ENCODE assay signal across 37 cellular contexts in genomic region chr2:165126244-165126643, GRCh38.
"Had no signal": no experiment of that assay in that cellular context is flagged by ENCODE, and none has a peak within 500 bp of the region (broad histone marks: within the 10 kb centered on the region; RNA-seq: fewer than 3 reads in every experiment).

No MANE protein-coding gene starts in this region.

- DNase-seq: activated B cell treated with CpG ODN at 0.5 μM for 24 hours; activated CD4-positive, alpha-beta memory T cell treated with anti-CD3 and anti-CD28 coated beads for 36 hours; activated CD4-positive, alpha-beta T cell treated with anti-CD3 and anti-CD28 coated beads for 4 hours; activated CD4-positive, alpha-beta T cell treated with anti-CD3 and anti-CD28 coated beads, Interleukin-2, amount 10 ng/mL, durations not matched to agents 24 days and 14 days; activated CD4-positive, alpha-beta T cell treated with anti-CD3 and anti-CD28 coated beads, Interleukin-2, amount 50 U/mL, for 1 hour; activated CD4-positive, alpha-beta T cell treated with anti-CD3 and anti-CD28 coated beads, Interleukin-2, amount 50 U/mL, for 4 hours; activated CD4-positive, CD25-positive, alpha-beta regulatory T cell treated with anti-CD3 and anti-CD28 coated beads, Interleukin-2, amount 50 U/mL, for 72 hours; activated CD8-positive, alpha-beta memory T cell treated with anti-CD3 and anti-CD28 coated beads, Interleukin-2, amount 50 U/mL, for 4 hours; activated CD8-positive, alpha-beta T cell treated with anti-CD3 and anti-CD28 coated beads for 36 hours; activated effector memory CD4-positive, alpha-beta T cell treated with anti-CD3 and anti-CD28 coated beads, Interleukin-2, amount 50 U/mL, for 16 hours; activated gamma-delta T cell treated with Interleukin-2 at 50 U/mL for 16 hours; activated naive CD4-positive, alpha-beta T cell; activated naive CD4-positive, alpha-beta T cell treated with anti-CD3 and anti-CD28 coated beads, Interleukin-2, amount 10 ng/mL, durations not matched to agents 7 days and 5 days; activated naive CD8-positive, alpha-beta T cell treated with anti-CD3 and anti-CD28 coated beads, Interleukin-2, amount 10 ng/mL, durations not matched to agents 7 days and 5 days; activated naive CD8-positive, alpha-beta T cell treated with anti-CD3 and anti-CD28 coated beads, Interleukin-2, amount 50 U/mL, for 24 hours; activated T-cell treated with anti-CD3 and anti-CD28 coated beads for 4 hours; activated T-cell treated with anti-CD3 and anti-CD28 coated beads, Interleukin-2, amount 50 U/mL, for 1 hour; activated T-cell treated with anti-CD3 and anti-CD28 coated beads, Interleukin-2, amount 50 U/mL, for 4 hours; activated T-cell treated with anti-CD3 and anti-CD28 coated beads, Interleukin-2, amount 50 U/mL, for 72 hours; amygdala; anterior cingulate cortex; caudate nucleus; cerebellar nuclear complex; T-helper 1 cell; T-helper 2 cell; T-helper 9 cell had no signal

- ATAC-seq: activated CD8-positive, alpha-beta T cell treated with anti-CD3 and anti-CD28 coated beads for 36 hours; activated naive CD8-positive, alpha-beta T cell treated with anti-CD3 and anti-CD28 coated beads, Interleukin-2, amount 50 U/mL, for 24 hours; activated T-cell treated with anti-CD3 and anti-CD28 coated beads, Interleukin-2, amount 50 U/mL, for 4 hours; activated T-cell treated with anti-CD3 and anti-CD28 coated beads, Interleukin-2, amount 50 U/mL, for 72 hours; activated T-helper 17 cell treated with anti-CD3 and anti-CD28 coated beads, Interleukin-2, amount 50 U/mL, for 72 hours had no signal

- H3K27ac ChIP-seq: ascending aorta, cardiac muscle cell, VCaP had no signal

- H3K27me3 Mint-ChIP-seq: activated CD4-positive, alpha-beta T cell treated with anti-CD3 and anti-CD28 coated beads, Interleukin-2, amount 10 ng/mL, durations not matched to agents 24 days and 14 days; activated CD8-positive, alpha-beta T cell treated with anti-CD3 and anti-CD28 coated beads for 36 hours; activated naive CD4-positive, alpha-beta T cell treated with anti-CD3 and anti-CD28 coated beads, Interleukin-2, amount 10 ng/mL, durations not matched to agents 7 days and 5 days; activated naive CD8-positive, alpha-beta T cell; activated naive CD8-positive, alpha-beta T cell treated with anti-CD3 and anti-CD28 coated beads, Interleukin-2, amount 10 ng/mL, durations not matched to agents 7 days and 5 days; activated naive CD8-positive, alpha-beta T cell treated with anti-CD3 and anti-CD28 coated beads, Interleukin-2, amount 50 U/mL, for 24 hours; activated T-helper 17 cell treated with anti-CD3 and anti-CD28 coated beads, Interleukin-2, amount 50 U/mL, for 72 hours; brain; central memory CD8-positive, alpha-beta T cell had no signal

- H3K4me1 ChIP-seq: ascending aorta had no signal

- H3K27ac Mint-ChIP-seq: activated B cell treated with CpG ODN at 0.5 μM for 24 hours; activated CD4-positive, alpha-beta memory T cell treated with anti-CD3 and anti-CD28 coated beads for 36 hours; activated CD4-positive, alpha-beta T cell treated with anti-CD3 and anti-CD28 coated beads, Interleukin-2, amount 10 ng/mL, durations not matched to agents 24 days and 14 days; activated CD8-positive, alpha-beta T cell treated with anti-CD3 and anti-CD28 coated beads for 36 hours; activated naive CD4-positive, alpha-beta T cell treated with anti-CD3 and anti-CD28 coated beads, Interleukin-2, amount 10 ng/mL, durations not matched to agents 7 days and 5 days; activated naive CD4-positive, alpha-beta T cell treated with anti-CD3 and anti-CD28 coated beads, Interleukin-2, amount 50 U/mL, for 24 hours; activated naive CD8-positive, alpha-beta T cell; activated naive CD8-positive, alpha-beta T cell treated with anti-CD3 and anti-CD28 coated beads, Interleukin-2, amount 10 ng/mL, durations not matched to agents 7 days and 5 days; activated naive CD8-positive, alpha-beta T cell treated with anti-CD3 and anti-CD28 coated beads, Interleukin-2, amount 50 U/mL, for 24 hours; activated T-cell treated with anti-CD3 and anti-CD28 coated beads, Interleukin-2, amount 50 U/mL, for 72 hours; activated T-helper 1 cell treated with anti-CD3 and anti-CD28 coated beads, Interleukin-12 subunit alpha, Interleukin-12 subunit beta, Interleukin-2, Interleukin-4 antibody, amounts not matched to agents 30 ng/mL and 10 ng/mL and 1 ng/mL, durations not matched to agents 14 hours and 24 hours and 36 hours; activated T-helper 17 cell treated with anti-CD3 and anti-CD28 coated beads, Interleukin-2, amount 50 U/mL, for 72 hours; brain; T-helper 1 cell treated with Interleukin-12 subunit alpha and Interleukin-12 subunit beta and Interleukin-4 antibody, amounts not matched to agents 30 μg/mL and 1 μg/mL, for 36 hours; T-helper 2 cell treated with Interferon-gamma antibody and Interleukin-4, amounts not matched to agents 5 μg/mL and 100 μg/mL, for 36 hours had no signal

- H3K27me3 ChIP-seq: ascending aorta, cardiac muscle cell had no signal

- H3K36me3 ChIP-seq: ascending aorta, cardiac muscle cell had no signal

- H3K9me3 ChIP-seq: ascending aorta had no signal

- H3K4me3 ChIP-seq: ascending aorta, cardiac muscle cell had no signal

- H3K4me3 Mint-ChIP-seq: activated B cell treated with CpG ODN at 0.5 μM for 24 hours; activated CD4-positive, alpha-beta memory T cell treated with anti-CD3 and anti-CD28 coated beads for 36 hours; activated CD4-positive, alpha-beta T cell treated with anti-CD3 and anti-CD28 coated beads, Interleukin-2, amount 10 ng/mL, durations not matched to agents 24 days and 14 days; activated CD8-positive, alpha-beta T cell treated with anti-CD3 and anti-CD28 coated beads for 36 hours; activated naive CD4-positive, alpha-beta T cell treated with anti-CD3 and anti-CD28 coated beads, Interleukin-2, amount 10 ng/mL, durations not matched to agents 7 days and 5 days; activated naive CD4-positive, alpha-beta T cell treated with anti-CD3 and anti-CD28 coated beads, Interleukin-2, amount 50 U/mL, for 24 hours; activated naive CD8-positive, alpha-beta T cell; activated naive CD8-positive, alpha-beta T cell treated with anti-CD3 and anti-CD28 coated beads, Interleukin-2, amount 10 ng/mL, durations not matched to agents 7 days and 5 days; activated naive CD8-positive, alpha-beta T cell treated with anti-CD3 and anti-CD28 coated beads, Interleukin-2, amount 50 U/mL, for 24 hours; activated T-cell treated with anti-CD3 and anti-CD28 coated beads, Interleukin-2, amount 50 U/mL, for 4 hours; activated T-cell treated with anti-CD3 and anti-CD28 coated beads, Interleukin-2, amount 50 U/mL, for 72 hours; activated T-helper 1 cell treated with anti-CD3 and anti-CD28 coated beads, Interleukin-12 subunit alpha, Interleukin-12 subunit beta, Interleukin-2, Interleukin-4 antibody, amounts not matched to agents 30 ng/mL and 10 ng/mL and 1 ng/mL, durations not matched to agents 14 hours and 24 hours and 36 hours; activated T-helper 17 cell treated with anti-CD3 and anti-CD28 coated beads, Interleukin-2, amount 50 U/mL, for 72 hours; brain; central memory CD8-positive, alpha-beta T cell; T-helper 1 cell treated with Interleukin-12 subunit alpha and Interleukin-12 subunit beta and Interleukin-4 antibody, amounts not matched to agents 30 μg/mL and 1 μg/mL, for 36 hours; T-helper 2 cell treated with Interferon-gamma antibody and Interleukin-4, amounts not matched to agents 5 μg/mL and 100 μg/mL, for 36 hours had no signal

- H3K4me1 Mint-ChIP-seq: activated B cell treated with CpG ODN at 0.5 μM for 24 hours; activated CD4-positive, alpha-beta T cell treated with anti-CD3 and anti-CD28 coated beads, Interleukin-2, amount 10 ng/mL, durations not matched to agents 24 days and 14 days; activated naive CD4-positive, alpha-beta T cell treated with anti-CD3 and anti-CD28 coated beads, Interleukin-2, amount 10 ng/mL, durations not matched to agents 7 days and 5 days; activated naive CD4-positive, alpha-beta T cell treated with anti-CD3 and anti-CD28 coated beads, Interleukin-2, amount 50 U/mL, for 24 hours; activated naive CD8-positive, alpha-beta T cell treated with anti-CD3 and anti-CD28 coated beads, Interleukin-2, amount 10 ng/mL, durations not matched to agents 7 days and 5 days; activated naive CD8-positive, alpha-beta T cell treated with anti-CD3 and anti-CD28 coated beads, Interleukin-2, amount 50 U/mL, for 24 hours; activated T-helper 17 cell treated with anti-CD3 and anti-CD28 coated beads, Interleukin-2, amount 50 U/mL, for 72 hours; central memory CD8-positive, alpha-beta T cell had no signal

- H3K9me3 Mint-ChIP-seq: activated B cell treated with CpG ODN at 0.5 μM for 24 hours; activated CD4-positive, alpha-beta T cell treated with anti-CD3 and anti-CD28 coated beads, Interleukin-2, amount 10 ng/mL, durations not matched to agents 24 days and 14 days; activated CD8-positive, alpha-beta T cell treated with anti-CD3 and anti-CD28 coated beads for 36 hours; activated naive CD4-positive, alpha-beta T cell treated with anti-CD3 and anti-CD28 coated beads, Interleukin-2, amount 10 ng/mL, durations not matched to agents 7 days and 5 days; activated naive CD8-positive, alpha-beta T cell treated with anti-CD3 and anti-CD28 coated beads, Interleukin-2, amount 50 U/mL, for 24 hours; T-helper 1 cell treated with Interleukin-12 subunit alpha and Interleukin-12 subunit beta and Interleukin-4 antibody, amounts not matched to agents 30 μg/mL and 1 μg/mL, for 36 hours; T-helper 2 cell treated with Interferon-gamma antibody and Interleukin-4, amounts not matched to agents 5 μg/mL and 100 μg/mL, for 36 hours had no signal

- H3K36me3 Mint-ChIP-seq: activated naive CD4-positive, alpha-beta T cell treated with anti-CD3 and anti-CD28 coated beads, Interleukin-2, amount 10 ng/mL, durations not matched to agents 7 days and 5 days; activated naive CD4-positive, alpha-beta T cell treated with anti-CD3 and anti-CD28 coated beads, Interleukin-2, amount 50 U/mL, for 24 hours; activated naive CD8-positive, alpha-beta T cell; activated naive CD8-positive, alpha-beta T cell treated with anti-CD3 and anti-CD28 coated beads, Interleukin-2, amount 10 ng/mL, durations not matched to agents 7 days and 5 days had no signal
